9 cellular contexts compared by ENCODE assay signal in genomic region chr1:245380790-245381535, GRCh38.
DNase-seq lines count a peak whose midpoint lies in the region; ATAC-seq and TF ChIP-seq lines count a peak whose summit lies in the region.
"Had no signal": no experiment of that assay in that cellular context is flagged by ENCODE, and none has a peak within 500 bp of the region (broad histone marks: within the 10 kb centered on the region; RNA-seq: fewer than 3 reads in every experiment).

No MANE protein-coding gene starts in this region.

- H3K79me2 ChIP-seq in neural progenitor cell (ENCODE audit: low read depth) = no peaks in the 10 kb centered on the region

- H3K4me3 Mint-ChIP-seq in chondrocyte (ENCODE audit: unreplicated experiment) = no peak overlapping the region
- H3K4me3 Mint-ChIP-seq in neural progenitor cell = no peak overlapping the region
- H3K4me3 Mint-ChIP-seq: effector memory CD8-positive, alpha-beta T cell had no signal

- H3K36me3 Mint-ChIP-seq in chondrocyte (ENCODE audit: low read depth) = peaks cover 9% of the 10 kb centered on the region
- H3K36me3 Mint-ChIP-seq in neural progenitor cell = no peaks in the 10 kb centered on the region

- ATAC-seq in HG02852 (IDR thresholded peaks at IDR 0.05; ENCODE audit: unreplicated experiment) = no peak
- ATAC-seq in left lung = no peak
- ATAC-seq: effector memory CD8-positive, alpha-beta T cell had no signal

- TF ChIP-seq CTCF in NB4 (IDR thresholded peaks at IDR 0.05; ENCODE audit: low read depth, low read length) (peak; percentile 26), chondrocyte (IDR thresholded peaks at IDR 0.05) (peak; percentile 74), neural progenitor cell (IDR thresholded peaks at IDR 0.05) (peak; percentile 66), left lung (IDR thresholded peaks at IDR 0.05) (no peak)

- H3K9me3 ChIP-seq in neural progenitor cell (ENCODE audit: low read depth) (no peaks in the 10 kb centered on the region), left lung (no peaks in the 10 kb centered on the region)

- peak; percentile 74 for DNase-seq in ELF-1 (ENCODE audit: low read depth, low spot score)
- no peak for DNase-seq in NB4 (ENCODE audit: low read depth)
- no peak for DNase-seq in chondrocyte (ENCODE audit: low spot score)
- peak; percentile 53 for DNase-seq in neural progenitor cell (ENCODE audit: low spot score)
- no peak for DNase-seq in D341Med (ENCODE audit: low spot score)
- no peak for DNase-seq in left lung
- DNase-seq: effector memory CD8-positive, alpha-beta T cell; NCI-H1930 had no signal

- H3K27me3 Mint-ChIP-seq in chondrocyte (ENCODE audit: low read depth) = no peaks in the 10 kb centered on the region
- H3K27me3 Mint-ChIP-seq in neural progenitor cell (ENCODE audit: insufficient read depth, low read depth) = peaks cover 3% of the 10 kb centered on the region

- H3K4me3 ChIP-seq in NB4 (ENCODE audit: low read depth, low read length) = no peak overlapping the region
- H3K4me3 ChIP-seq in neural progenitor cell = no peak overlapping the region
- H3K4me3 ChIP-seq in left lung = no peak overlapping the region

- H3K27me3 ChIP-seq in neural progenitor cell = no peaks in the 10 kb centered on the region
- H3K27me3 ChIP-seq in left lung = no peaks in the 10 kb centered on the region

- peaks cover 20% of the 10 kb centered on the region for H3K4me1 ChIP-seq in neural progenitor cell
- H3K4me1 ChIP-seq in left lung = no peaks in the 10 kb centered on the region

- no peaks in the 10 kb centered on the region for H3F3A ChIP-seq in neural progenitor cell (ENCODE audit: low read depth)

- no peak overlapping the region for H2AFZ ChIP-seq in neural progenitor cell (replicated peaks)

- no peaks in the 10 kb centered on the region for H4K20me1 ChIP-seq in neural progenitor cell (ENCODE audit: low read depth)

- no peaks in the 10 kb centered on the region for H3K9me3 Mint-ChIP-seq in chondrocyte (ENCODE audit: low read depth)
- H3K9me3 Mint-ChIP-seq in neural progenitor cell = no peaks in the 10 kb centered on the region

- TF ChIP-seq POLR2A in NB4 (IDR thresholded peaks at IDR 0.05; ENCODE audit: extremely low read depth, insufficient read length) = no peak

- no peak overlapping the region for H3K9ac ChIP-seq in neural progenitor cell

- H3K4me1 Mint-ChIP-seq in chondrocyte (ENCODE audit: low read depth) (peaks cover 2% of the 10 kb centered on the region), neural progenitor cell (peaks cover 25% of the 10 kb centered on the region)

- H3K36me3 ChIP-seq in neural progenitor cell (no peaks in the 10 kb centered on the region), left lung (no peaks in the 10 kb centered on the region)

- H3K27ac ChIP-seq in neural progenitor cell = no peak overlapping the region
- H3K27ac ChIP-seq in left lung = no peak overlapping the region

- H3K27ac Mint-ChIP-seq in chondrocyte (ENCODE audit: unreplicated experiment) (no peak overlapping the region), neural progenitor cell (no peak overlapping the region)
- H3K27ac Mint-ChIP-seq: effector memory CD8-positive, alpha-beta T cell had no signal

- intact Hi-C loops in left lung (cut with DNase I) = no loop called here

- no peak overlapping the region for H3K4me2 ChIP-seq in neural progenitor cell

Comparison
In these comparisons a context has a peak if more than half of its experiments do, and no peak if none do; other contexts are left out.
1. DNase-seq: peak in ELF-1 (single experiment) and neural progenitor cell (single experiment); none in NB4 (single experiment), chondrocyte (single experiment), D341Med (single experiment) and left lung (0 of 2).
2. CTCF ChIP-seq: peak in NB4 (single experiment), chondrocyte (single experiment) and neural progenitor cell (single experiment); none in left lung (0 of 2).